19 cellular contexts compared by ENCODE assay signal in genomic region chrX:48903290-48903689, GRCh38. TPM values are rescaled to one million over a fixed set of nuclear protein-coding genes. Genes with fewer than 3 reads are reported as not detected.
DNase-seq lines count a peak whose midpoint lies in the region; ATAC-seq, FAIRE-seq and TF ChIP-seq lines count a peak whose summit lies in the region.
"Had no signal": no experiment of that assay in that cellular context is flagged by ENCODE, and none has a peak within 500 bp of the region (broad histone marks: within the 10 kb centered on the region; RNA-seq: fewer than 3 reads in every experiment).

No MANE protein-coding gene starts in this region.

- peak overlapping the region; percentile 53 for H3K27ac Mint-ChIP-seq in activated naive CD4-positive, alpha-beta T cell treated with anti-CD3 and anti-CD28 coated beads for 36 hours
- H3K27ac Mint-ChIP-seq in endothelial cell (ENCODE audit: unreplicated experiment) = peak overlapping the region; percentile 24
- H3K27ac Mint-ChIP-seq: GM23338 had no signal

- peaks cover 11% of the 10 kb centered on the region for H3K4me1 ChIP-seq in A549
- no peaks in the 10 kb centered on the region for H3K4me1 ChIP-seq in suprapubic skin
- H3K4me1 ChIP-seq: BE2C had no signal

- intact Hi-C loops in activated naive CD4-positive, alpha-beta T cell treated with anti-CD3 and anti-CD28 coated beads for 36 hours (cut with micrococcal nuclease) = no loop called here

- H3K4me2 ChIP-seq in A549 = no peak overlapping the region
- H3K4me2 ChIP-seq: GM23338 had no signal

- H3K27me3 Mint-ChIP-seq in activated naive CD4-positive, alpha-beta T cell treated with anti-CD3 and anti-CD28 coated beads for 36 hours (ENCODE audit: low read depth) = no peaks in the 10 kb centered on the region
- no peaks in the 10 kb centered on the region for H3K27me3 Mint-ChIP-seq in endothelial cell (ENCODE audit: unreplicated experiment)
- H3K27me3 Mint-ChIP-seq: CD4-positive, alpha-beta memory T cell had no signal

- H3K9me3 ChIP-seq in A549 = no peaks in the 10 kb centered on the region
- H3K9me3 ChIP-seq in suprapubic skin = no peaks in the 10 kb centered on the region
- H3K9me3 ChIP-seq: BE2C had no signal

- H3K4me3 Mint-ChIP-seq in activated naive CD4-positive, alpha-beta T cell treated with anti-CD3 and anti-CD28 coated beads for 36 hours = no peak overlapping the region
- H3K4me3 Mint-ChIP-seq in endothelial cell (ENCODE audit: unreplicated experiment) = no peak overlapping the region
- H3K4me3 Mint-ChIP-seq: GM23338 had no signal

- no peak for TF ChIP-seq EP300 in A549 (IDR thresholded peaks at IDR 0.05)
- no peak for TF ChIP-seq EP300 in suprapubic skin (IDR thresholded peaks at IDR 0.05)

- no peak for ATAC-seq in A549

- WGBS in A549 (ENCODE audit: missing lambda C conversion rate) = 91% methylated on average over 6 of the region's 6 CpGs
- WGBS in suprapubic skin = 86% methylated on average over 6 of the region's 6 CpGs

- FAIRE-seq in A549 (lab: Jason Lieb, UNC) = peak; percentile 18
- FAIRE-seq: A204.1, D721Med, GM12892 had no signal

- H3K4me1 Mint-ChIP-seq in activated naive CD4-positive, alpha-beta T cell treated with anti-CD3 and anti-CD28 coated beads for 36 hours (ENCODE audit: low read depth) = peaks cover 7% of the 10 kb centered on the region
- H3K4me1 Mint-ChIP-seq in endothelial cell (ENCODE audit: unreplicated experiment) = no peaks in the 10 kb centered on the region

- H3K9me3 Mint-ChIP-seq in activated naive CD4-positive, alpha-beta T cell treated with anti-CD3 and anti-CD28 coated beads for 36 hours = no peaks in the 10 kb centered on the region
- H3K9me3 Mint-ChIP-seq in endothelial cell (ENCODE audit: unreplicated experiment) = no peaks in the 10 kb centered on the region
- H3K9me3 Mint-ChIP-seq: CD4-positive, alpha-beta memory T cell; GM23338 had no signal

- no peak for TF ChIP-seq RAD21 in A549 (conservative IDR thresholded peaks at IDR 0.05 in 1 of 2, IDR thresholded peaks at IDR 0.05 in 1 of 2)

- no peak overlapping the region for H3K27ac ChIP-seq in A549
- H3K27ac ChIP-seq in RWPE1 = peak overlapping the region; percentile 34
- no peak overlapping the region for H3K27ac ChIP-seq in suprapubic skin
- H3K27ac ChIP-seq: C4-2B had no signal

- peaks cover 6% of the 10 kb centered on the region for H3K36me3 Mint-ChIP-seq in activated naive CD4-positive, alpha-beta T cell treated with anti-CD3 and anti-CD28 coated beads for 36 hours (ENCODE audit: low read depth)
- peaks cover 19% of the 10 kb centered on the region for H3K36me3 Mint-ChIP-seq in endothelial cell (ENCODE audit: low read depth, unreplicated experiment)

- CTCF ChIA-PET in activated naive CD4-positive, alpha-beta T cell treated with anti-CD3 and anti-CD28 coated beads for 36 hours (lab: Charles Lee) = no interaction called here
- CTCF ChIA-PET in A549 (lab: Yijun Ruan, JAX) = interaction anchor here (1.2 to 2.0 kb wide), 3 partner anchors 8 to 255 kb away, joined by 3 to 10 read pairs (median 4); partner anchors contain the start of gene SLC35A2
- CTCF ChIA-PET in RWPE1 (lab: Yijun Ruan, JAX) = interaction anchor here (0.7 kb wide), 1 partner anchor 13 kb away, joined by 5 read pairs; no protein-coding TSS in a partner anchor

- H3K4me3 ChIP-seq in A549 (no peak overlapping the region), suprapubic skin (no peak overlapping the region)
- H3K4me3 ChIP-seq: GM23338 had no signal

- TF ChIP-seq CTCF in A549 (IDR thresholded peaks at IDR 0.05) (no peak), RWPE1 (conservative IDR thresholded peaks at IDR 0.05; ENCODE audit: low read depth) (no peak), endothelial cell (IDR thresholded peaks at IDR 0.05; ENCODE audit: unreplicated experiment) (no peak), suprapubic skin (IDR thresholded peaks at IDR 0.05) (no peak)

- H3K27me3 ChIP-seq in suprapubic skin = no peaks in the 10 kb centered on the region
- H3K27me3 ChIP-seq: BE2C had no signal

- POLR2A ChIA-PET in A549 (lab: Yijun Ruan, JAX) (interaction anchor here (1.6 to 1.7 kb wide), 2 partner anchors 8 to 12 kb away, joined by 5 to 7 read pairs; partner anchors contain the start of gene SLC35A2), RWPE1 (lab: Yijun Ruan, JAX; ENCODE audit: low non-redundant PET) (no interaction called here)

- no peak for DNase-seq in activated naive CD4-positive, alpha-beta T cell treated with anti-CD3 and anti-CD28 coated beads for 36 hours
- no peak for DNase-seq in activated naive CD4-positive, alpha-beta T cell treated with anti-CD3 and anti-CD28 coated beads, Interleukin-2, amount 50 U/mL, for 16 hours
- DNase-seq in A549 (ENCODE audit: low read depth in 1 of 2, low spot score in 1 of 2) (no peak), RWPE1 (ENCODE audit: low spot score) (no peak), endothelial cell (ENCODE audit: low spot score) (no peak), NCI-H1048 (lab: John Stamatoyannopoulos, UW) (no peak), nucleus accumbens (lab: John Stamatoyannopoulos, UW) (no peak), suprapubic skin (ENCODE audit: low spot score in 2 of 2) (no peak)
- DNase-seq: BE2C; CD4-positive, alpha-beta memory T cell; DMS153; DND-41; GDM1; H7 had no signal

- TF ChIP-seq POLR2A in A549 (IDR thresholded peaks at IDR 0.05; ENCODE audit: low read length) (no peak), suprapubic skin (IDR thresholded peaks at IDR 0.05) (no peak)

- peaks cover 40% of the 10 kb centered on the region for H3K36me3 ChIP-seq in suprapubic skin

TF ChIP-seq in A549, 52 proteins besides CTCF, POLR2A, EP300 and RAD21 (continues in another document):
- TF ChIP-seq HOXB5 (CRISPR knock-in tag; IDR thresholded peaks at IDR 0.05) (no peak), PBX3 (IDR thresholded peaks at IDR 0.05) (no peak)

RNA-seq across cellular contexts. Expression of gene PQBP1, which starts 5.6 kb away (rescaled TPM):
- 10 to 100 TPM; 86.8 to 94.5 TPM for total RNA-seq in activated naive CD4-positive, alpha-beta T cell treated with anti-CD3 and anti-CD28 coated beads for 36 hours
- polyA plus RNA-seq in A549 (2011; rRNA removed) (119 and 125 TPM in 2 replicates), A549 (2017; fragmentation: RNase III; extraction: RNeasy Plus Mini Kit Qiagen cat#74134 plus additional on column Dnase treatment) (140 to 158 TPM (median 147 TPM) in 3 replicates)
- polyA plus RNA-seq in A549 (2012; cell fraction: cytosol; rRNA removed) = 169 and 209 TPM in 2 replicates
- 204 and 214 TPM in 2 replicates for polyA plus RNA-seq in A549 (2012; cell fraction: nucleus; rRNA removed)
- 95.1 and 139 TPM in 2 replicates for polyA minus RNA-seq in A549 (2011; rRNA and poly(A)+ RNA removed)
- total RNA-seq in endothelial cell (ENCODE audit: unreplicated experiment) (80.1 TPM), suprapubic skin (10 to 100 TPM; 51.8 to 88.3 (median 71.9) TPM)

RNA-seq across cellular contexts. Expression of gene TIMM17B, which starts 5.7 kb away (rescaled TPM):
- 10 to 100 TPM; 88.0 to 94.9 TPM for total RNA-seq in activated naive CD4-positive, alpha-beta T cell treated with anti-CD3 and anti-CD28 coated beads for 36 hours
- polyA plus RNA-seq in A549 (2011; rRNA removed) (68.9 and 71.8 TPM in 2 replicates), A549 (2017; fragmentation: RNase III; extraction: RNeasy Plus Mini Kit Qiagen cat#74134 plus additional on column Dnase treatment) (71.9 to 76.9 TPM (median 73.3 TPM) in 3 replicates)
- 176 and 203 TPM in 2 replicates for polyA plus RNA-seq in A549 (2012; cell fraction: cytosol; rRNA removed)
- polyA plus RNA-seq in A549 (2012; cell fraction: nucleus; rRNA removed) = 162 and 173 TPM in 2 replicates
- 51.2 and 55.1 TPM in 2 replicates for polyA minus RNA-seq in A549 (2011; rRNA and poly(A)+ RNA removed)
- total RNA-seq in endothelial cell (ENCODE audit: unreplicated experiment) (70.6 TPM), suprapubic skin (10 to 100 TPM; 40.8 to 60.5 (median 43.4) TPM)

RNA-seq across cellular contexts. Expression of gene SLC35A2, which starts 8.2 kb away (rescaled TPM):
- total RNA-seq in activated naive CD4-positive, alpha-beta T cell treated with anti-CD3 and anti-CD28 coated beads for 36 hours = 10 to 100 TPM; 23.9 to 26.7 TPM
- polyA plus RNA-seq in A549 (2011; rRNA removed) (39.4 and 64.2 TPM in 2 replicates), A549 (2017; fragmentation: RNase III; extraction: RNeasy Plus Mini Kit Qiagen cat#74134 plus additional on column Dnase treatment) (42.3 to 50.2 TPM (median 49.0 TPM) in 3 replicates)
- polyA plus RNA-seq in A549 (2012; cell fraction: cytosol; rRNA removed) = 47.0 and 62.4 TPM in 2 replicates
- 71.5 and 82.6 TPM in 2 replicates for polyA plus RNA-seq in A549 (2012; cell fraction: nucleus; rRNA removed)
- polyA minus RNA-seq in A549 (2011; rRNA and poly(A)+ RNA removed) = 53.2 and 68.1 TPM in 2 replicates
- total RNA-seq in endothelial cell (ENCODE audit: unreplicated experiment) (27.2 TPM), suprapubic skin (10 to 100 TPM; 17.1 to 32.3 (median 24.3) TPM)

RNA-seq across cellular contexts. Expression of gene PIM2, which starts 15.5 kb away (rescaled TPM):
- total RNA-seq in activated naive CD4-positive, alpha-beta T cell treated with anti-CD3 and anti-CD28 coated beads for 36 hours = 100 to 1,000 TPM; 634 to 648 TPM
- polyA plus RNA-seq in A549 (2011; rRNA removed) (8.2 and 8.5 TPM in 2 replicates), A549 (2017; fragmentation: RNase III; extraction: RNeasy Plus Mini Kit Qiagen cat#74134 plus additional on column Dnase treatment) (7.9 to 8.8 TPM (median 7.9 TPM) in 3 replicates)
- 10.0 and 11.2 TPM in 2 replicates for polyA plus RNA-seq in A549 (2012; cell fraction: cytosol; rRNA removed)
- 18.2 and 21.9 TPM in 2 replicates for polyA plus RNA-seq in A549 (2012; cell fraction: nucleus; rRNA removed)
- 9.0 and 12.3 TPM in 2 replicates for polyA minus RNA-seq in A549 (2011; rRNA and poly(A)+ RNA removed)
- total RNA-seq in endothelial cell (ENCODE audit: unreplicated experiment) (7.0 TPM), suprapubic skin (10 to 100 TPM in 1 of 4 donors, 1 to 10 TPM in 3; 6.2 to 18.2 (median 8.7) TPM)

RNA-seq across cellular contexts. Expression of gene OTUD5, which starts 54.1 kb away (rescaled TPM):
- 10 to 100 TPM; 69.1 to 70.5 TPM for total RNA-seq in activated naive CD4-positive, alpha-beta T cell treated with anti-CD3 and anti-CD28 coated beads for 36 hours
- polyA plus RNA-seq in A549 (2011; rRNA removed) (57.7 and 65.6 TPM in 2 replicates), A549 (2017; fragmentation: RNase III; extraction: RNeasy Plus Mini Kit Qiagen cat#74134 plus additional on column Dnase treatment) (42.5 to 48.2 TPM (median 45.9 TPM) in 3 replicates)
- polyA plus RNA-seq in A549 (2012; cell fraction: cytosol; rRNA removed) = 49.8 and 52.3 TPM in 2 replicates
- polyA plus RNA-seq in A549 (2012; cell fraction: nucleus; rRNA removed) = 94.0 and 113 TPM in 2 replicates
- polyA minus RNA-seq in A549 (2011; rRNA and poly(A)+ RNA removed) = 53.4 and 57.2 TPM in 2 replicates
- total RNA-seq in endothelial cell (ENCODE audit: unreplicated experiment) (48.8 TPM), suprapubic skin (10 to 100 TPM; 32.3 to 50.1 (median 46.2) TPM)
